In the genomic region with DNA sequence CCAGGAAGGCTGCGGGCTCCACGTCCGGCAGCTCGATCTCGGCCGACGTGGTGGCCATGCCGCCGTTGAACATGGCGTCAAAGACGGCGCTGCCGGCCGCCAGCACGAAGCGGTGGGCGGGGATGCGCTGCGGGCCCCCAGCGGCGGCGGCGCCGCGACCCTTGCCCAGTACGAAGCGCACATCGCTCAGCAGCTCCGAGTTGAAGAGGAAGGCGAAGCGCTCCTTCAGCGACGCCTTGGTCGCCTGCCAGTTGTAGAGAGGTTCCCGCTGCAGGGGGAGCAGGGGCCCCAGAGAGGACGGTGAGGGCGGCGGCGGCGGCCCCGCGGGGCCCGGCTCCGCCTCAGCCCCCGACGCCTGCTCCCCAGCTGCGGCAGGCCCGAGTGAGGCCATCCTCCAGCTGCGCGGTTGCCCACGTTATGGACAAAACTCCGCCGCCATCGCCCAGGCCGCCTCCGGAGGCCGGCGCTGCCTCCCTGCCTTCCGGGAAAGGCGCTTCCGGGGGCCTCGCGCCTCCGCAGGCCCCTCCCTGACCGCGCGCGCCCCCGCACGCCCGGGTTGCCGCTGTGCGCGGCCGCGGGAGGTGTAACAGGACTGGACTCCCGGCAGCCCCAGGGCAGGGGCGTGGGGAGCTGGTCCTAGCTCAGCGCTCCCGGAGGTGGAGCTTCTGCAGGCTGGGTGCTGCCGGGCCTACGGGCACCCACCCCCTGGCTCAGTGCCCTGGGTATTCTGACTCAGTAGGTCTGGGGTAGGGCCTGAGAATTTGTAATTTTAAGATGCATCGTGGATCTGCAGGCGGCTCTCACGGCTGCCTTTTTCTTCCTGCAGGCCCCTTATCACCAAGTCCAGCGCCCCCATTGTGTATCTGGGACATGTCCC, we compare ENCODE assay signal across 8 cellular contexts. TPM values are rescaled to one million over a fixed set of nuclear protein-coding genes. Genes with fewer than 3 reads are reported as not detected.
DNase-seq lines count a peak whose midpoint lies in the region; ATAC-seq and TF ChIP-seq lines count a peak whose summit lies in the region.

TSS of gene BTBD1 (minus strand) at position 492 of the 877 bp plus-strand sequence. CDS start at position 391, 101 bp downstream.

- H3K4me1 Mint-ChIP-seq in activated CD4-positive, alpha-beta T cell treated with anti-CD3 and anti-CD28 coated beads for 36 hours, result peaks cover 20% of the 10 kb centered on the region
- H3K4me1 Mint-ChIP-seq in chondrocyte (ENCODE audit: low read depth), result peaks cover 9% of the 10 kb centered on the region

- H3K27me3 ChIP-seq in layer of hippocampus (ENCODE audit: control insufficient read depth, insufficient read depth, low read length), result no peaks in the 10 kb centered on the region

- CTCF ChIA-PET in activated CD4-positive, alpha-beta T cell treated with anti-CD3 and anti-CD28 coated beads for 36 hours (lab: Charles Lee), result interaction anchor here (0.7 to 2.1 kb wide), 5 partner anchors 19 to 213 kb away, joined by 3 to 6 read pairs (median 3); partner anchors contain the start of gene C15orf40

- no peaks in the 10 kb centered on the region for H3K27me3 Mint-ChIP-seq in activated CD4-positive, alpha-beta T cell treated with anti-CD3 and anti-CD28 coated beads for 36 hours
- H3K27me3 Mint-ChIP-seq in chondrocyte (ENCODE audit: low read depth), result no peaks in the 10 kb centered on the region

- TF ChIP-seq CTCF in chondrocyte (IDR thresholded peaks at IDR 0.05), result peak; percentile 46

- peaks cover 4% of the 10 kb centered on the region for H3K9me3 Mint-ChIP-seq in activated CD4-positive, alpha-beta T cell treated with anti-CD3 and anti-CD28 coated beads for 36 hours (ENCODE audit: low read depth)
- H3K9me3 Mint-ChIP-seq in chondrocyte (ENCODE audit: low read depth), result no peaks in the 10 kb centered on the region

- peak within 1 kb of the TSS; percentile 79 for H3K4me3 Mint-ChIP-seq in activated CD4-positive, alpha-beta T cell treated with anti-CD3 and anti-CD28 coated beads for 36 hours
- H3K4me3 Mint-ChIP-seq in chondrocyte (ENCODE audit: unreplicated experiment), result peak within 1 kb of the TSS; percentile 77

- DNase-seq in AML-193 (lab: John Stamatoyannopoulos, UW) (peak; percentile 78 to 86), NCI-H446 (lab: John Stamatoyannopoulos, UW) (peak; percentile 60 to 92), chondrocyte (ENCODE audit: low spot score) (peak; percentile 98)
- DNase-seq in activated CD4-positive, alpha-beta T cell treated with anti-CD3 and anti-CD28 coated beads for 36 hours, result peak; percentile 96
- peak; percentile 61 to 91 (median 74) for DNase-seq in stimulated activated CD4-positive, alpha-beta T cell treated with anti-CD3 and anti-CD28 coated beads, Interleukin-1b, Interleukin-23, amount 100 ng/mL, for 24 hours (ENCODE audit: low read depth in 4 of 4, low spot score in 1 of 4)

- peaks cover 14% of the 10 kb centered on the region for H3K36me3 Mint-ChIP-seq in activated CD4-positive, alpha-beta T cell treated with anti-CD3 and anti-CD28 coated beads for 36 hours (ENCODE audit: low read depth)
- H3K36me3 Mint-ChIP-seq in chondrocyte (ENCODE audit: low read depth), result peaks cover 2% of the 10 kb centered on the region

- H3K27ac Mint-ChIP-seq in activated CD4-positive, alpha-beta T cell treated with anti-CD3 and anti-CD28 coated beads for 36 hours, result peak within 1 kb of the TSS; percentile 86
- H3K27ac Mint-ChIP-seq in chondrocyte (ENCODE audit: unreplicated experiment), result peak within 1 kb of the TSS; percentile 73

- POLR2A ChIA-PET in activated CD4-positive, alpha-beta T cell treated with anti-CD3 and anti-CD28 coated beads for 36 hours (lab: Charles Lee), result interaction anchor here (1.2 to 1.3 kb wide), 2 partner anchors 49 to 526 kb away, joined by 3 to 4 read pairs; partner anchors contain the start of gene RPS17

- ATAC-seq in GM19023 (IDR thresholded peaks at IDR 0.05; ENCODE audit: unreplicated experiment), result peak; percentile 87
- peak; percentile 90 for ATAC-seq in HG03196 (IDR thresholded peaks at IDR 0.05; ENCODE audit: unreplicated experiment)
- ATAC-seq in activated CD4-positive, alpha-beta T cell treated with anti-CD3 and anti-CD28 coated beads for 36 hours, result peak; percentile 98

- peak within 1 kb of the TSS; percentile 88 for H3K27ac ChIP-seq in layer of hippocampus (ENCODE audit: low read depth, low read length)

- intact Hi-C loops in activated CD4-positive, alpha-beta T cell treated with anti-CD3 and anti-CD28 coated beads for 36 hours (cut with DNase I, micrococcal nuclease), result loop anchor here (1.0 to 5.0 kb wide), 13 partner anchors 56 to 1020 kb away; partner anchors contain the start of genes C15orf40 (in 2 of the 2), RPS17 (in 2 of the 2), AP3B2 (in 1 of the 2) and EFL1 (in 1 of the 2)

RNA-seq across cellular contexts. Expression of gene BTBD1, which starts in this region (rescaled TPM):
- 10 to 100 TPM; 58.3 to 77.6 TPM for total RNA-seq in activated CD4-positive, alpha-beta T cell treated with anti-CD3 and anti-CD28 coated beads for 36 hours
- total RNA-seq in chondrocyte, result 51.4 to 55.0 TPM (median 53.3 TPM) in 3 replicates

Comparison
In these comparisons a context has a peak if more than half of its experiments do, and no peak if none do; other contexts are left out.
1. Peak in every context shown above with its lines: DNase-seq, ATAC-seq and H3K27ac ChIP-seq.